Comparison of ENCODE assay signal across 8 cellular contexts in genomic region chr17:72122002-72122310, GRCh38. TPM values are rescaled to one million over a fixed set of nuclear protein-coding genes. Genes with fewer than 3 reads are reported as not detected.
DNase-seq lines count a peak whose midpoint lies in the region; ATAC-seq, FAIRE-seq and TF ChIP-seq lines count a peak whose summit lies in the region.

No MANE protein-coding gene starts in this region.

- H3K23me2 ChIP-seq in H1 (ENCODE audit: low read depth, low read length) = peaks cover 39% of the 10 kb centered on the region

- H2BK5ac ChIP-seq in H1 (ENCODE audit: low read depth, low read length) = no peak overlapping the region

- H2AFZ ChIP-seq in H1 (ENCODE audit: low read length) (no peak overlapping the region), neural cell (ENCODE audit: low read depth, low read length) (peak overlapping the region; percentile 56)

- peak overlapping the region; percentile 32; the same call in 1 of the 2 replicates for H4K8ac ChIP-seq in H1 (ENCODE audit: extremely low read depth, insufficient read depth, low read length)

- no peaks in the 10 kb centered on the region for H3K79me1 ChIP-seq in H1 (ENCODE audit: low read depth, low read length)

- 0 out of 2 replicates have a peak overlapping the region, but pooled peaks have one; percentile 50 for H2BK12ac ChIP-seq in H1 (ENCODE audit: low read depth, low read length)

- H3K9ac ChIP-seq in HUES6 (ENCODE audit: low read length) (peak overlapping the region; percentile 77), H1 (replicated peaks in 1 of 4; ENCODE audit: extremely low read depth in 1 of 4, low read depth in 3 of 4, low read length in 3 of 4) (peak overlapping the region in 3 of 4 experiments; percentile 8 to 55 (median 45); a peak in 3 of 7 replicates), neural cell (ENCODE audit: low read length) (peak overlapping the region; percentile 58)

- no peaks in the 10 kb centered on the region for H3K9me2 ChIP-seq in neural cell (ENCODE audit: insufficient read depth, low read length)

- TF ChIP-seq RAD21 in H1 (IDR thresholded peaks at IDR 0.05 in 1 of 2, conservative IDR thresholded peaks at IDR 0.05 in 1 of 2; ENCODE audit: low read depth in 2 of 2, low read length in 2 of 2) = no peak
- no peak for TF ChIP-seq RAD21 in neural cell (conservative IDR thresholded peaks at IDR 0.05)

- no peak overlapping the region for H2BK20ac ChIP-seq in H1 (ENCODE audit: low read length)

- TF ChIP-seq CTCF in Calu3 (IDR thresholded peaks at IDR 0.05; ENCODE audit: unreplicated experiment) = no peak
- no peak for TF ChIP-seq CTCF in H1 (IDR thresholded peaks at IDR 0.05; ENCODE audit: control extremely low read depth in 1 of 3, insufficient read depth in 1 of 3, low read depth in 1 of 3, low read length in 3 of 3)
- peak; percentile 2 for TF ChIP-seq CTCF in neural cell (IDR thresholded peaks at IDR 0.05; ENCODE audit: poor library complexity, severe bottlenecking)

- no peaks in the 10 kb centered on the region for H3K9me3 Mint-ChIP-seq in Calu3 (ENCODE audit: low read depth, unreplicated experiment)

- intact Hi-C loops in Calu3 (cut with micrococcal nuclease; ENCODE audit: unreplicated experiment) = no loop called here

- H3K79me2 ChIP-seq in H1 (ENCODE audit: control insufficient read depth in 1 of 2, insufficient read depth in 2 of 2, low read length in 2 of 2) (no peaks in the 10 kb centered on the region), neural cell (replicated peaks; ENCODE audit: insufficient read depth, low read length) (peaks cover 34% of the 10 kb centered on the region)

- TF ChIP-seq EP300 in H1 (IDR thresholded peaks at IDR 0.05; ENCODE audit: borderline replicate concordance in 1 of 2, low read depth in 2 of 2, low read length in 2 of 2) (no peak), neural cell (conservative IDR thresholded peaks at IDR 0.05; ENCODE audit: poor library complexity, severe bottlenecking) (no peak)

- H3K4me3 ChIP-seq in HUES6 (ENCODE audit: low read depth, low read length) = peak overlapping the region; percentile 79
- H3K4me3 ChIP-seq in H1 (ENCODE audit: extremely low read depth in 1 of 4, insufficient read depth in 2 of 4, low read depth in 3 of 4, low read length in 4 of 4) = peak overlapping the region; percentile 57 to 93 (median 72)
- peak overlapping the region; percentile 93 for H3K4me3 ChIP-seq in neural cell (ENCODE audit: low read length)

- H3K18ac ChIP-seq in H1 (ENCODE audit: extremely low read depth, low read length) = peak overlapping the region; percentile 55

- WGBS in H1 (ENCODE audit: extremely low coverage in 1 of 2, insufficient coverage in 1 of 2, insufficient read length in 1 of 2, insufficient replicate concordance in 2 of 2, low coverage in 1 of 2, low lambda C conversion rate in 2 of 2, missing lambda C conversion rate in 1 of 2), 2 experiments = no CpG with 5 or more reads among the region's 14 CpGs

- H3K56ac ChIP-seq in H1 (replicated peaks; ENCODE audit: insufficient read length, low read depth, low read length) = no peak overlapping the region

- no peak overlapping the region for H3K14ac ChIP-seq in H1 (ENCODE audit: insufficient read length)

- H2BK15ac ChIP-seq in H1 (ENCODE audit: low read length) = no peak overlapping the region

- DNase-seq in Calu3 (no peak), H1 (ENCODE audit: low read depth in 1 of 2, low spot score in 2 of 2) (no peak), inferior parietal cortex (ENCODE audit: extremely low spot score) (no peak), DMS153 treated with DMSO at 0.1 percent for 48 hours (lab: John Stamatoyannopoulos, UW; ENCODE audit: unreplicated experiment) (no peak), hepatic stellate cell (ENCODE audit: low spot score) (no peak)

- H3K27ac Mint-ChIP-seq in Calu3 (ENCODE audit: unreplicated experiment) = peak overlapping the region; percentile 97

- no peak overlapping the region for H3K23ac ChIP-seq in H1 (ENCODE audit: insufficient read length)

- H3K36me3 ChIP-seq in HUES6 (ENCODE audit: control insufficient read depth, insufficient read depth, low read length) (peaks cover 8% of the 10 kb centered on the region; the same call in 1 of the 2 replicates), H1 (ENCODE audit: control insufficient read depth in 2 of 4, insufficient read depth in 4 of 4, low read length in 3 of 4) (peaks cover 0 to 19% (median 4%) of the 10 kb centered on the region in 4 experiments; a peak in 2 of 8 replicates), neural cell (ENCODE audit: insufficient read depth, low read length) (no peaks in the 10 kb centered on the region)

- CTCF ChIA-PET in Calu3 (lab: Charles Lee) = interaction anchor here (0.8 to 1.1 kb wide), 2 partner anchors 306 to 511 kb away, joined by 3 to 4 read pairs; no protein-coding TSS in a partner anchor
- CTCF ChIA-PET in H1 (lab: Charles Lee; ENCODE audit: partially characterized antibody) = interaction anchor here (0.5 to 2.6 kb wide), 17 partner anchors 11 to 1360 kb away, joined by 3 to 9 read pairs (median 3); no protein-coding TSS in a partner anchor

- H3K4me1 ChIP-seq in HUES6 (ENCODE audit: control insufficient read depth, insufficient read depth, low read length) = peaks cover 45% of the 10 kb centered on the region
- peaks cover 4 to 28% (median 20%) of the 10 kb centered on the region in 4 experiments for H3K4me1 ChIP-seq in H1 (replicated peaks in 1 of 4; ENCODE audit: control insufficient read depth in 3 of 4, insufficient read depth in 4 of 4, low read length in 3 of 4)

- ATAC-seq in GM19328 (IDR thresholded peaks at IDR 0.05; ENCODE audit: unreplicated experiment) = no peak

- H4K20me1 ChIP-seq in H1 (replicated peaks in 1 of 2; ENCODE audit: control insufficient read depth in 1 of 2, insufficient read depth in 2 of 2, low read length in 2 of 2) (peaks cover 3 to 7% of the 10 kb centered on the region in 2 experiments), neural cell (ENCODE audit: insufficient read depth) (no peaks in the 10 kb centered on the region)

- H3K4me1 Mint-ChIP-seq in Calu3 (ENCODE audit: low read depth, unreplicated experiment) = peaks cover 30% of the 10 kb centered on the region

- H4K91ac ChIP-seq in H1 (replicated peaks; ENCODE audit: insufficient read length, low read length) = no peak overlapping the region

- FAIRE-seq in H1 (lab: Jason Lieb, UNC) = no peak

- H2AK5ac ChIP-seq in H1 (ENCODE audit: low read depth, low read length) = no peak overlapping the region

- no peak for TF ChIP-seq POLR2A in H1 (IDR thresholded peaks at IDR 0.05; ENCODE audit: control extremely low read depth in 1 of 2, low read depth in 2 of 2, low read length in 2 of 2)

- peaks cover 94% of the 10 kb centered on the region for H3K36me3 Mint-ChIP-seq in Calu3 (ENCODE audit: insufficient read depth, unreplicated experiment)

- no peak overlapping the region for H4K5ac ChIP-seq in H1 (ENCODE audit: insufficient read length, low read depth, low read length)

- peak overlapping the region; percentile 90 for H3K4me3 Mint-ChIP-seq in Calu3 (ENCODE audit: low read depth, unreplicated experiment)

- BruUV-seq in Calu3 (replicated peaks; lab: Mats Ljungman, UMichigan) = no TSS peak

- H2BK120ac ChIP-seq in H1 (replicated peaks; ENCODE audit: low read depth, low read length) = no peak overlapping the region

- POLR2A ChIA-PET in H1 (lab: Charles Lee; ENCODE audit: partially characterized antibody) = interaction anchor here (1.0 to 2.9 kb wide), 4 partner anchors 13 to 287 kb away, joined by 3 to 15 read pairs (median 4); no protein-coding TSS in a partner anchor

- no peaks in the 10 kb centered on the region for H3K9me3 ChIP-seq in HUES6 (ENCODE audit: control insufficient read depth, insufficient read depth, low read depth, low read length)
- no peaks in the 10 kb centered on the region for H3K9me3 ChIP-seq in H1 (ENCODE audit: insufficient read depth in 2 of 2, low read depth in 1 of 2, low read length in 1 of 2)
- H3K9me3 ChIP-seq in neural cell (ENCODE audit: low read length) = peaks cover 3% of the 10 kb centered on the region

- no peak overlapping the region for H3K4ac ChIP-seq in H1 (replicated peaks; ENCODE audit: insufficient read length, low read depth, low read length)

- H3K27me3 Mint-ChIP-seq in Calu3 (ENCODE audit: unreplicated experiment) = peaks cover 47% of the 10 kb centered on the region

- H3F3A ChIP-seq in neural cell (ENCODE audit: insufficient read depth, low read length, poor library complexity, severe bottlenecking) = no peaks in the 10 kb centered on the region

- H3K27ac ChIP-seq in HUES6 (ENCODE audit: low read depth, low read length) (no peak overlapping the region), H1 (ENCODE audit: low read depth, low read length) (no peak overlapping the region), neural cell (ENCODE audit: low read length) (no peak overlapping the region)

- H3K4me2 ChIP-seq in H1 (ENCODE audit: insufficient read depth in 1 of 2, low read depth in 2 of 2, low read length in 2 of 2) (peak overlapping the region; percentile 91 to 96), neural cell (ENCODE audit: low read length) (peak overlapping the region; percentile 78)

- H3K27me3 ChIP-seq in HUES6 (ENCODE audit: control insufficient read depth, insufficient read depth, low read length) (peaks cover 71% of the 10 kb centered on the region), H1 (replicated peaks in 1 of 4; ENCODE audit: control insufficient read depth in 3 of 4, extremely low read depth in 1 of 4, insufficient read depth in 3 of 4, low read length in 3 of 4) (peaks cover 28 to 56% (median 45%) of the 10 kb centered on the region in 4 experiments), neural cell (ENCODE audit: insufficient read depth, low read depth, low read length) (peaks cover 48% of the 10 kb centered on the region)

TF ChIP-seq in H1, 55 proteins besides CTCF, POLR2A, EP300 and RAD21 (continues in another document):
- TF ChIP-seq TAF1 (IDR thresholded peaks at IDR 0.05; ENCODE audit: low read depth, low read length) (0 out of 2 replicates have a peak, but pooled peaks have one; percentile 3), RFX5 (IDR thresholded peaks at IDR 0.05; ENCODE audit: borderline replicate concordance, low read depth, low read length) (no peak)

TF ChIP-seq in neural cell, 6 proteins besides CTCF, POLR2A, EP300 and RAD21 (continues in another document):
- TF ChIP-seq SMC3 (conservative IDR thresholded peaks at IDR 0.05; ENCODE audit: poor library complexity) = no peak
- no peak for TF ChIP-seq MXI1 (conservative IDR thresholded peaks at IDR 0.05; ENCODE audit: poor library complexity, severe bottlenecking)
- TF ChIP-seq POLR2AphosphoS5 (IDR thresholded peaks at IDR 0.05) = no peak

RNA-seq across cellular contexts. Expression of gene SOX9, which starts 1.1 kb away (rescaled TPM):
- total RNA-seq in Calu3 (2022) = 173 and 210 TPM in 2 replicates
- total RNA-seq in H1 (2021; fragmentation: NEBNext Ultra II Directional; extraction: Animal tissue kit (Norgen Biotek cat#: 25700)) = 4.9 and 5.2 TPM in 2 replicates
- 1.9 and 3.3 TPM in 2 replicates for polyA plus RNA-seq in H1 (2011; rRNA removed)
- polyA plus RNA-seq in H1 (2011; cell fraction: cytosol; rRNA removed) = 1.6 TPM
- 2.7 TPM for polyA plus RNA-seq in H1 (2011; cell fraction: nucleus; rRNA removed)
- 2.7 to 4.0 TPM (median 3.3 TPM) in 4 replicates for polyA plus RNA-seq in H1 (2012, experiment 1 of 2)
- 2.6 TPM for polyA plus RNA-seq in H1 (2012, experiment 2 of 2)
- polyA plus RNA-seq in H1 (2013, experiment 1 of 2) = 2.1 TPM
- polyA plus RNA-seq in H1 (2013, experiment 2 of 2) = 2.2 TPM
- 0.71 and 1.4 TPM in 2 replicates for polyA minus RNA-seq in H1 (2011; rRNA and poly(A)+ RNA removed)
- polyA minus RNA-seq in H1 (2011; cell fraction: cytosol; rRNA and poly(A)+ RNA removed) = 4.8 TPM
- polyA minus RNA-seq in H1 (2011; cell fraction: nucleus; rRNA and poly(A)+ RNA removed) = 2.8 TPM
- 0.34 and 0.68 TPM in 2 replicates for polyA plus RNA-seq in neural cell
- 0.73 and 1.3 TPM in 2 replicates for polyA minus RNA-seq in neural cell

Comparison
In these comparisons a context has a peak if more than half of its experiments do, and no peak if none do; other contexts are left out.
1. RNA of gene SOX9, which starts 1.1 kb away (total RNA-seq): 173 to 210 TPM in Calu3; 4.9 to 5.2 TPM in H1; every median in the first group is over 10 times any median in the second.
2. Peak in every context shown above with its lines, with median percentiles within 50 percentile points of each other: H3K4me3 ChIP-seq and H3K9ac ChIP-seq.